In genomic region chr5:103273952-103274351, GRCh38 we compare ENCODE assay signal across 29 cellular contexts.
"Had no signal": no experiment of that assay in that cellular context is flagged by ENCODE, and none has a peak within 500 bp of the region (broad histone marks: within the 10 kb centered on the region; RNA-seq: fewer than 3 reads in every experiment).

No MANE protein-coding gene starts in this region.

- FAIRE-seq: frontal cortex had no signal

- H3K9me3 ChIP-seq: ascending aorta, breast epithelium, colonic mucosa had no signal

- H3K27ac ChIP-seq: ascending aorta, breast epithelium, cardiac muscle cell, colonic mucosa, VCaP had no signal

- H3K36me3 ChIP-seq: breast epithelium, colonic mucosa had no signal

- H3K27me3 ChIP-seq: ascending aorta, breast epithelium, cardiac muscle cell, colonic mucosa had no signal

- H3K4me3 ChIP-seq: ascending aorta, breast epithelium, cardiac muscle cell, colonic mucosa had no signal

- H3K4me1 ChIP-seq: breast epithelium, colonic mucosa had no signal

- ATAC-seq: activated naive CD4-positive, alpha-beta T cell treated with anti-CD3 and anti-CD28 coated beads, Interleukin-2, amount 50 U/mL, for 72 hours; activated T-cell treated with anti-CD3 and anti-CD28 coated beads, Interleukin-2, amount 50 U/mL, for 72 hours; esophagus mucosa; WTC11 had no signal

- H3K27me3 Mint-ChIP-seq: activated CD4-positive, alpha-beta memory T cell treated with anti-CD3 and anti-CD28 coated beads, Interleukin-2, amount 10 ng/mL, durations not matched to agents 7 days and 5 days; activated CD4-positive, alpha-beta T cell treated with anti-CD3 and anti-CD28 coated beads, Interleukin-2, amount 10 ng/mL, durations not matched to agents 7 days and 5 days; activated naive CD4-positive, alpha-beta T cell treated with anti-CD3 and anti-CD28 coated beads, Interleukin-2, amount 10 ng/mL, durations not matched to agents 7 days and 5 days; activated naive CD8-positive, alpha-beta T cell treated with anti-CD3 and anti-CD28 coated beads, Interleukin-2, amount 10 ng/mL, durations not matched to agents 7 days and 5 days; activated T-cell treated with anti-CD3 and anti-CD28 coated beads, Interleukin-2, amount 50 U/mL, for 24 hours; brain had no signal

- H3K27ac Mint-ChIP-seq: activated CD4-positive, alpha-beta memory T cell treated with anti-CD3 and anti-CD28 coated beads, Interleukin-2, amount 10 ng/mL, durations not matched to agents 7 days and 5 days; activated CD4-positive, alpha-beta T cell treated with anti-CD3 and anti-CD28 coated beads, Interleukin-2, amount 10 ng/mL, durations not matched to agents 7 days and 5 days; activated naive CD4-positive, alpha-beta T cell treated with anti-CD3 and anti-CD28 coated beads, Interleukin-2, amount 10 ng/mL, durations not matched to agents 7 days and 5 days; activated naive CD4-positive, alpha-beta T cell treated with anti-CD3 and anti-CD28 coated beads, Interleukin-2, amount 50 U/mL, for 72 hours; activated naive CD8-positive, alpha-beta T cell treated with anti-CD3 and anti-CD28 coated beads, Interleukin-2, amount 10 ng/mL, durations not matched to agents 7 days and 5 days; activated T-cell treated with anti-CD3 and anti-CD28 coated beads, Interleukin-2, amount 50 U/mL, for 24 hours; activated T-cell treated with anti-CD3 and anti-CD28 coated beads, Interleukin-2, amount 50 U/mL, for 72 hours; brain; WTC11 had no signal

- DNase-seq: activated CD4-positive, alpha-beta memory T cell treated with anti-CD3 and anti-CD28 coated beads, Interleukin-2, amount 10 ng/mL, durations not matched to agents 7 days and 5 days; activated CD4-positive, alpha-beta T cell treated with anti-CD3 and anti-CD28 coated beads for 1 hour; activated CD4-positive, alpha-beta T cell treated with anti-CD3 and anti-CD28 coated beads for 4 hours; activated CD4-positive, alpha-beta T cell treated with anti-CD3 and anti-CD28 coated beads, Interleukin-2, amount 10 ng/mL, durations not matched to agents 7 days and 5 days; activated CD4-positive, alpha-beta T cell treated with anti-CD3 and anti-CD28 coated beads, Interleukin-2, amount 50 U/mL, for 4 hours; activated CD8-positive, alpha-beta memory T cell treated with anti-CD3 and anti-CD28 coated beads, Interleukin-2, amount 50 U/mL, for 48 hours; activated gamma-delta T cell; activated naive CD4-positive, alpha-beta T cell; activated naive CD4-positive, alpha-beta T cell treated with anti-CD3 and anti-CD28 coated beads, Interleukin-2, amount 10 ng/mL, durations not matched to agents 7 days and 5 days; activated naive CD8-positive, alpha-beta T cell treated with anti-CD3 and anti-CD28 coated beads, Interleukin-2, amount 10 ng/mL, durations not matched to agents 7 days and 5 days; activated T-cell treated with anti-CD3 and anti-CD28 coated beads for 4 hours; activated T-cell treated with anti-CD3 and anti-CD28 coated beads, Interleukin-2, amount 50 U/mL, for 24 hours; activated T-cell treated with anti-CD3 and anti-CD28 coated beads, Interleukin-2, amount 50 U/mL, for 72 hours; central memory CD4-positive, alpha-beta T cell; cerebellar nuclear complex; colonic mucosa; effector CD8-positive, alpha-beta T cell; foreskin fibroblast; head of caudate nucleus; T-helper 2 cell had no signal

- H3K4me3 Mint-ChIP-seq: activated CD4-positive, alpha-beta memory T cell treated with anti-CD3 and anti-CD28 coated beads, Interleukin-2, amount 10 ng/mL, durations not matched to agents 7 days and 5 days; activated CD4-positive, alpha-beta T cell treated with anti-CD3 and anti-CD28 coated beads, Interleukin-2, amount 10 ng/mL, durations not matched to agents 7 days and 5 days; activated naive CD4-positive, alpha-beta T cell treated with anti-CD3 and anti-CD28 coated beads, Interleukin-2, amount 10 ng/mL, durations not matched to agents 7 days and 5 days; activated naive CD8-positive, alpha-beta T cell treated with anti-CD3 and anti-CD28 coated beads, Interleukin-2, amount 10 ng/mL, durations not matched to agents 7 days and 5 days; activated T-cell treated with anti-CD3 and anti-CD28 coated beads, Interleukin-2, amount 50 U/mL, for 24 hours; activated T-cell treated with anti-CD3 and anti-CD28 coated beads, Interleukin-2, amount 50 U/mL, for 72 hours; brain; WTC11 had no signal

- H3K9me3 Mint-ChIP-seq: activated CD4-positive, alpha-beta memory T cell treated with anti-CD3 and anti-CD28 coated beads, Interleukin-2, amount 10 ng/mL, durations not matched to agents 7 days and 5 days; activated CD4-positive, alpha-beta T cell treated with anti-CD3 and anti-CD28 coated beads, Interleukin-2, amount 10 ng/mL, durations not matched to agents 7 days and 5 days; activated naive CD4-positive, alpha-beta T cell treated with anti-CD3 and anti-CD28 coated beads, Interleukin-2, amount 10 ng/mL, durations not matched to agents 7 days and 5 days; activated naive CD4-positive, alpha-beta T cell treated with anti-CD3 and anti-CD28 coated beads, Interleukin-2, amount 50 U/mL, for 72 hours; activated naive CD8-positive, alpha-beta T cell treated with anti-CD3 and anti-CD28 coated beads, Interleukin-2, amount 10 ng/mL, durations not matched to agents 7 days and 5 days; activated T-cell treated with anti-CD3 and anti-CD28 coated beads, Interleukin-2, amount 50 U/mL, for 24 hours; activated T-cell treated with anti-CD3 and anti-CD28 coated beads, Interleukin-2, amount 50 U/mL, for 72 hours; brain; WTC11 had no signal
